In genomic region chr10:61621538-61622150, GRCh38 we compare ENCODE assay signal across 13 cellular contexts. TPM values are rescaled to one million over a fixed set of nuclear protein-coding genes. Genes with fewer than 3 reads are reported as not detected.
A peak's percentile ranks its signal among the peaks of the same experiment; 100 is the strongest.
DNase-seq lines count a peak whose midpoint lies in the region; ATAC-seq, FAIRE-seq and TF ChIP-seq lines count a peak whose summit lies in the region.
"Had no signal": no experiment of that assay in that cellular context is flagged by ENCODE, and none has a peak within 500 bp of the region (broad histone marks: within the 10 kb centered on the region; RNA-seq: fewer than 3 reads in every experiment).

No MANE protein-coding gene starts in this region.

- no peaks in the 10 kb centered on the region for H3K79me2 ChIP-seq in astrocyte (ENCODE audit: insufficient read depth, low read length)

- H4K20me1 ChIP-seq in astrocyte (ENCODE audit: insufficient read depth, low read length): no peaks in the 10 kb centered on the region

- no peak overlapping the region for H3K27ac Mint-ChIP-seq in astrocyte (ENCODE audit: unreplicated experiment)
- H3K27ac Mint-ChIP-seq: activated CD8-positive, alpha-beta T cell treated with anti-CD3 and anti-CD28 coated beads, Interleukin-2, amount 10 ng/mL, durations not matched to agents 7 days and 5 days; T-helper 17 cell had no signal

- no peaks in the 10 kb centered on the region for H3K9me3 Mint-ChIP-seq in astrocyte (ENCODE audit: unreplicated experiment)

- ATAC-seq in HG03460 (IDR thresholded peaks at IDR 0.05; ENCODE audit: unreplicated experiment) (no peak), HG02759 (IDR thresholded peaks at IDR 0.05; ENCODE audit: unreplicated experiment) (no peak)
- ATAC-seq: activated CD8-positive, alpha-beta T cell treated with anti-CD3 and anti-CD28 coated beads, Interleukin-2, amount 10 ng/mL, durations not matched to agents 7 days and 5 days; T-helper 17 cell had no signal

- H3K36me3 Mint-ChIP-seq in astrocyte (ENCODE audit: low read depth, unreplicated experiment): no peaks in the 10 kb centered on the region

- no peaks in the 10 kb centered on the region for H3K27me3 Mint-ChIP-seq in astrocyte (ENCODE audit: low read depth, unreplicated experiment)

- peaks cover 11% of the 10 kb centered on the region for H3K4me1 ChIP-seq in astrocyte (ENCODE audit: insufficient read depth, low read length)
- H3K4me1 ChIP-seq in liver (ENCODE audit: control insufficient read depth in 4 of 4, insufficient read depth in 4 of 4, low read length in 3 of 4): no peaks in the 10 kb centered on the region

- no peak overlapping the region for H3K4me3 Mint-ChIP-seq in astrocyte (ENCODE audit: unreplicated experiment)
- H3K4me3 Mint-ChIP-seq: activated CD8-positive, alpha-beta T cell treated with anti-CD3 and anti-CD28 coated beads, Interleukin-2, amount 10 ng/mL, durations not matched to agents 7 days and 5 days; T-helper 17 cell had no signal

- 27% methylated on average over 12 of the region's 12 CpGs for WGBS in liver

- no peak for TF ChIP-seq RAD21 in liver (IDR thresholded peaks at IDR 0.05)

- no peak overlapping the region for H3K27ac ChIP-seq in astrocyte (ENCODE audit: low read depth, low read length)
- no peak overlapping the region for H3K27ac ChIP-seq in liver (ENCODE audit: low read depth in 1 of 2, low read length in 2 of 2)

- H3K9me3 ChIP-seq in astrocyte (ENCODE audit: insufficient read depth, low read depth, low read length) (no peaks in the 10 kb centered on the region), liver (ENCODE audit: control insufficient read depth in 4 of 4, low read length in 3 of 4) (no peaks in the 10 kb centered on the region)

- H3K9ac ChIP-seq in astrocyte (ENCODE audit: low read length) (peak overlapping the region; percentile 24), liver (ENCODE audit: low read depth in 1 of 2, low read length in 2 of 2) (no peak overlapping the region)

- no peaks in the 10 kb centered on the region for H3K36me3 ChIP-seq in astrocyte (ENCODE audit: insufficient read depth, low read length)
- no peaks in the 10 kb centered on the region for H3K36me3 ChIP-seq in liver (ENCODE audit: control insufficient read depth in 4 of 4, insufficient read depth in 3 of 4, low read depth in 1 of 4, low read length in 3 of 4)

- TF ChIP-seq CTCF in astrocyte (IDR thresholded peaks at IDR 0.05; ENCODE audit: insufficient read depth, low read depth, low read length): no peak
- TF ChIP-seq CTCF in liver (IDR thresholded peaks at IDR 0.05; ENCODE audit: low read depth, low read length, missing input control): no peak

- H3K4me1 Mint-ChIP-seq in astrocyte (ENCODE audit: low read depth, unreplicated experiment): peaks cover 8% of the 10 kb centered on the region
- H3K4me1 Mint-ChIP-seq: T-helper 17 cell had no signal

- DNase-seq in DMS153 (lab: John Stamatoyannopoulos, UW) (peak; percentile 79), NCI-H1694 treated with DMSO at 0.1 percent for 48 hours (lab: John Stamatoyannopoulos, UW) (peak; percentile 9), astrocyte (ENCODE audit: low read depth) (no peak), GM03348 (ENCODE audit: low spot score) (no peak), glomerular visceral epithelial cell (ENCODE audit: extremely low spot score) (no peak)
- DNase-seq: activated CD8-positive, alpha-beta T cell treated with anti-CD3 and anti-CD28 coated beads, Interleukin-2, amount 10 ng/mL, durations not matched to agents 7 days and 5 days; activated naive CD4-positive, alpha-beta T cell; DMS79 treated with DMSO at 0.1 percent for 48 hours; T-helper 17 cell had no signal

- H3K4me3 ChIP-seq in astrocyte (ENCODE audit: insufficient read depth, low read depth, low read length) (peak overlapping the region; percentile 12), liver (ENCODE audit: low read depth in 1 of 3, low read length in 3 of 3) (no peak overlapping the region)

- H3K4me2 ChIP-seq in astrocyte (ENCODE audit: low read length): peak overlapping the region; percentile 69

- no peak for FAIRE-seq in astrocyte (lab: Jason Lieb, UNC)

- H2AFZ ChIP-seq in astrocyte (ENCODE audit: low read depth, low read length): peak overlapping the region; percentile 65

- H3K27me3 ChIP-seq in astrocyte (ENCODE audit: insufficient read depth, low read length): no peaks in the 10 kb centered on the region
- no peaks in the 10 kb centered on the region for H3K27me3 ChIP-seq in liver (ENCODE audit: control insufficient read depth in 4 of 4, insufficient read depth in 4 of 4, low read length in 3 of 4)

TF ChIP-seq in liver, 16 proteins besides CTCF, POLR2A, EP300 and RAD21:
- TF ChIP-seq NR2F2 (IDR thresholded peaks at IDR 0.05) (peak; percentile 61), FOXA1 (IDR thresholded peaks at IDR 0.05) (no peak)

RNA-seq across cellular contexts. Expression of gene CABCOCO1, which starts 41.1 kb away (rescaled TPM):
- total RNA-seq in astrocyte: 0.23 TPM in 1 of 2 replicates, not detected in the other
- under 1 TPM in 1 of 2 donors, not detected in 1; 0.09 TPM for total RNA-seq in liver
- under 1 TPM in 1 of 2 donors, not detected in 1; 0.20 TPM for polyA plus RNA-seq in liver
- total RNA-seq: activated CD8-positive, alpha-beta T cell treated with anti-CD3 and anti-CD28 coated beads, Interleukin-2, amount 10 ng/mL, durations not matched to agents 7 days and 5 days; OCI-LY7; T-helper 17 cell had no signal

Comparison
In these comparisons a context has a peak if more than half of its experiments do, and no peak if none do; other contexts are left out.
1. DNase-seq: peak in DMS153 (single experiment) and NCI-H1694 treated with DMSO at 0.1 percent for 48 hours (single experiment); none in astrocyte (single experiment), GM03348 (single experiment) and glomerular visceral epithelial cell (single experiment).